In genomic region chr1:228799929-228800328, GRCh38 we compare ENCODE assay signal across 18 cellular contexts.
DNase-seq lines count a peak whose midpoint lies in the region; ATAC-seq, FAIRE-seq and TF ChIP-seq lines count a peak whose summit lies in the region.
"Had no signal": no experiment of that assay in that cellular context is flagged by ENCODE, and none has a peak within 500 bp of the region (broad histone marks: within the 10 kb centered on the region; RNA-seq: fewer than 3 reads in every experiment).

No MANE protein-coding gene starts in this region.

- WGBS in sigmoid colon, 2 donors: 44 to 71% methylated on average over 3 of the region's 3 CpGs

- H3K27ac ChIP-seq in OCI-LY3 (ENCODE audit: low read length): no peak overlapping the region
- H3K27ac ChIP-seq in sigmoid colon: peak overlapping the region in 3 of 4 donors; percentile 55 to 74 (median 68)
- H3K27ac ChIP-seq: Peyer's patch had no signal

- no peak for TF ChIP-seq CTCF in OCI-LY3 (IDR thresholded peaks at IDR 0.05; ENCODE audit: low read depth, low read length)
- no peak for TF ChIP-seq CTCF in sigmoid colon (IDR thresholded peaks at IDR 0.05)

- H4K20me1 ChIP-seq in OCI-LY3 (ENCODE audit: insufficient read depth, low read length): no peaks in the 10 kb centered on the region

- FAIRE-seq in GM19239 (lab: Jason Lieb, UNC): peak; percentile 8

- H3K4me1 ChIP-seq in OCI-LY3 (ENCODE audit: low read length) (peaks cover 18% of the 10 kb centered on the region), sigmoid colon (peaks cover 0 to 82% (median 69%) of the 10 kb centered on the region in 4 donors)

- H3K27me3 ChIP-seq in OCI-LY3 (ENCODE audit: low read depth, low read length) (peaks cover 30% of the 10 kb centered on the region), sigmoid colon (no peaks in the 10 kb centered on the region)
- H3K27me3 ChIP-seq: BE2C, Peyer's patch had no signal

- no peaks in the 10 kb centered on the region for H3K79me2 ChIP-seq in OCI-LY3 (ENCODE audit: low read length)

- no peak for DNase-seq in GM19239 (ENCODE audit: insufficient read length, low spot score)
- DNase-seq in Kasumi-1 (lab: John Stamatoyannopoulos, UW): peak; percentile 21 to 22
- no peak for DNase-seq in sigmoid colon
- no peak for DNase-seq in NCI-H1092 (lab: John Stamatoyannopoulos, UW)
- DNase-seq in NCI-H748 (lab: John Stamatoyannopoulos, UW; ENCODE audit: unreplicated experiment): no peak
- DNase-seq: BE2C; CD8-positive, alpha-beta memory T cell; GF-D8; GOT3; NCI-H1417 treated with DMSO at 0.1 percent for 48 hours; NCI-H2081; NCI-H510A treated with DMSO at 0.1 percent for 48 hours; NK-92 treated with Interleukin-12 subunit alpha and Interleukin-12 subunit beta, amount 100 ng/mL, for 24 hours; Peyer's patch; SHP77; SW 1271 had no signal

- TF ChIP-seq POLR2A in sigmoid colon (IDR thresholded peaks at IDR 0.05): no peak

- TF ChIP-seq EP300 in sigmoid colon (IDR thresholded peaks at IDR 0.05): peak in 2 of 4 donors; percentile 33 to 41

- H2AFZ ChIP-seq in OCI-LY3 (ENCODE audit: low read depth, low read length): 0 out of 2 replicates have a peak overlapping the region, but pooled peaks have one; percentile 40

- H3K4me3 ChIP-seq in OCI-LY3 (ENCODE audit: low read length) (peak overlapping the region; percentile 12; the same call in 1 of the 2 replicates), sigmoid colon (no peak overlapping the region)
- H3K4me3 ChIP-seq: Peyer's patch had no signal

- intact Hi-C loops in sigmoid colon (cut with DNase I): loop anchor here (2.0 to 10.0 kb wide), 4 partner anchors 63 to 427 kb away; no protein-coding TSS in a partner anchor

- ATAC-seq in HG03196 (IDR thresholded peaks at IDR 0.05; ENCODE audit: unreplicated experiment): no peak

- H3K36me3 ChIP-seq in OCI-LY3 (replicated peaks; ENCODE audit: low read depth, low read length) (no peaks in the 10 kb centered on the region), sigmoid colon (no peaks in the 10 kb centered on the region)
- H3K36me3 ChIP-seq: BE2C, Peyer's patch had no signal

- H3K4me2 ChIP-seq in OCI-LY3 (ENCODE audit: low read length): peak overlapping the region; percentile 4; the same call in 1 of the 2 replicates

- H3K9me3 ChIP-seq in OCI-LY3 (ENCODE audit: insufficient read depth, low read length) (no peaks in the 10 kb centered on the region), sigmoid colon (no peaks in the 10 kb centered on the region)
- H3K9me3 ChIP-seq: BE2C, Peyer's patch had no signal

- H3K9ac ChIP-seq in OCI-LY3 (ENCODE audit: low read length): no peak overlapping the region

Comparison
In these comparisons a context has a peak if more than half of its experiments do, and no peak if none do; other contexts are left out.
1. DNase-seq: peak in Kasumi-1 (2 of 2); none in GM19239 (single experiment), sigmoid colon (single experiment), NCI-H1092 (single experiment) and NCI-H748 (single experiment).